ENCODE assay signal across 31 cellular contexts in the genomic region with DNA sequence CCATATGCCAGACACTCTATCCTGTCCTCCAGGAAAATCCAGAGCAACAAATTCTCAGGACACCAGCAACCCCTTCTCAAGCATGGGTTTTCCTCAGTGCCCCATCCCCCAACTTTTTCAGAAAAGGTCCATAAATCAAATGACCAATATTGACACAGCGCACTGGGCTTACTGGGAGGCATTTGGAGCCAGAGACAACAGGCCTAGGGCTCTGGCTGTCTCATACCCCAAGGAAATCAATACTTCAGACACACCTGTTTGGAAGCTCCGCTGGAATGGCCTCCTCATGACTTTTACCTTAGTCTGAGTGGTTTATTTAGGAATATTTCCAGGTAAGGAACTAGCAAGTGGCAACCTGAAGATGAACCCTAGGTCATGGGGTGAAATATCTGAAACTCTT.
"Had no signal": no experiment of that assay in that cellular context is flagged by ENCODE, and none has a peak within 500 bp of the region (broad histone marks: within the 10 kb centered on the region; RNA-seq: fewer than 3 reads in every experiment).

No MANE protein-coding gene starts in this region.

- H3K4me3 ChIP-seq: cardiac muscle cell, SJCRH30, SK-N-MC had no signal

- H3K27ac ChIP-seq: cardiac muscle cell, SJCRH30, SK-N-MC, WERI-Rb-1 had no signal

- H3K4me1 ChIP-seq: SJCRH30 had no signal

- ATAC-seq: activated CD8-positive, alpha-beta memory T cell treated with anti-CD3 and anti-CD28 coated beads, Interleukin-2, amount 10 ng/mL, durations not matched to agents 7 days and 5 days; Panc1 had no signal

- H3K36me3 Mint-ChIP-seq: activated CD8-positive, alpha-beta memory T cell treated with anti-CD3 and anti-CD28 coated beads, Interleukin-2, amount 10 ng/mL, durations not matched to agents 7 days and 5 days; activated naive CD8-positive, alpha-beta T cell treated with anti-CD3 and anti-CD28 coated beads for 36 hours had no signal

- H3K9me3 ChIP-seq: SJCRH30 had no signal

- H3K9me3 Mint-ChIP-seq: activated CD4-positive, alpha-beta memory T cell treated with anti-CD3 and anti-CD28 coated beads, Interleukin-2, amount 10 ng/mL, durations not matched to agents 7 days and 5 days; activated naive CD8-positive, alpha-beta T cell treated with anti-CD3 and anti-CD28 coated beads for 36 hours had no signal

- H3K27me3 ChIP-seq: cardiac muscle cell, SJCRH30 had no signal

- DNase-seq: activated CD4-positive, alpha-beta memory T cell treated with anti-CD3 and anti-CD28 coated beads, Interleukin-2, amount 10 ng/mL, durations not matched to agents 7 days and 5 days; activated CD4-positive, alpha-beta T cell treated with anti-CD3 and anti-CD28 coated beads for 1 hour; activated CD4-positive, alpha-beta T cell treated with anti-CD3 and anti-CD28 coated beads for 48 hours; activated CD4-positive, CD25-positive, alpha-beta regulatory T cell; activated CD8-positive, alpha-beta memory T cell treated with anti-CD3 and anti-CD28 coated beads for 24 hours; activated CD8-positive, alpha-beta memory T cell treated with anti-CD3 and anti-CD28 coated beads, Interleukin-2, amount 10 ng/mL, durations not matched to agents 7 days and 5 days; activated CD8-positive, alpha-beta memory T cell treated with anti-CD3 and anti-CD28 coated beads, Interleukin-2, amount 50 U/mL, for 48 hours; activated effector memory CD4-positive, alpha-beta T cell treated with Interleukin-2 at 50 U/mL for 16 hours; activated naive CD4-positive, alpha-beta T cell treated with anti-CD3 and anti-CD28 coated beads, Interleukin-2, amount 50 U/mL, for 16 hours; activated naive CD8-positive, alpha-beta T cell treated with anti-CD3 and anti-CD28 coated beads for 36 hours; activated T-cell treated with anti-CD3 and anti-CD28 coated beads, Interleukin-2, amount 50 U/mL, for 48 hours; amniotic stem cell; aorta; Kasumi-1; KG1; MM.1S; MV-4-11; NCI-H1092; NCI-H1436 treated with DMSO at 0.1 percent for 48 hours; NCI-H187 treated with DMSO at 0.1 percent for 48 hours; NCI-H2081; NCI-H345; NCI-H524 treated with DMSO at 0.1 percent for 48 hours; OCI-M1; SHP77; SJCRH30; T1000; WERI-Rb-1 had no signal

- H3K27me3 Mint-ChIP-seq: activated CD4-positive, alpha-beta memory T cell treated with anti-CD3 and anti-CD28 coated beads, Interleukin-2, amount 10 ng/mL, durations not matched to agents 7 days and 5 days had no signal

- H3K27ac Mint-ChIP-seq: activated CD4-positive, alpha-beta memory T cell treated with anti-CD3 and anti-CD28 coated beads, Interleukin-2, amount 10 ng/mL, durations not matched to agents 7 days and 5 days; activated CD8-positive, alpha-beta memory T cell treated with anti-CD3 and anti-CD28 coated beads, Interleukin-2, amount 10 ng/mL, durations not matched to agents 7 days and 5 days; activated naive CD8-positive, alpha-beta T cell treated with anti-CD3 and anti-CD28 coated beads for 36 hours had no signal

- H3K4me3 Mint-ChIP-seq: activated CD4-positive, alpha-beta memory T cell treated with anti-CD3 and anti-CD28 coated beads, Interleukin-2, amount 10 ng/mL, durations not matched to agents 7 days and 5 days; activated CD8-positive, alpha-beta memory T cell treated with anti-CD3 and anti-CD28 coated beads, Interleukin-2, amount 10 ng/mL, durations not matched to agents 7 days and 5 days; activated naive CD8-positive, alpha-beta T cell treated with anti-CD3 and anti-CD28 coated beads for 36 hours had no signal

- H3K36me3 ChIP-seq: cardiac muscle cell, SJCRH30, WERI-Rb-1 had no signal

- H3K4me1 Mint-ChIP-seq: activated CD4-positive, alpha-beta memory T cell treated with anti-CD3 and anti-CD28 coated beads, Interleukin-2, amount 10 ng/mL, durations not matched to agents 7 days and 5 days; activated CD8-positive, alpha-beta memory T cell treated with anti-CD3 and anti-CD28 coated beads, Interleukin-2, amount 10 ng/mL, durations not matched to agents 7 days and 5 days; activated naive CD8-positive, alpha-beta T cell treated with anti-CD3 and anti-CD28 coated beads for 36 hours had no signal
